Comparison of ENCODE assay signal across 13 cellular contexts in genomic region chr2:64538764-64539433, GRCh38. TPM values are rescaled to one million over a fixed set of nuclear protein-coding genes. Genes with fewer than 3 reads are reported as not detected.
A peak's percentile ranks its signal among the peaks of the same experiment; 100 is the strongest.
DNase-seq lines count a peak whose midpoint lies in the region; ATAC-seq, FAIRE-seq and TF ChIP-seq lines count a peak whose summit lies in the region.
"Had no signal": no experiment of that assay in that cellular context is flagged by ENCODE, and none has a peak within 500 bp of the region (broad histone marks: within the 10 kb centered on the region; RNA-seq: fewer than 3 reads in every experiment).

No MANE protein-coding gene starts in this region.

- H3K9me3 Mint-ChIP-seq in endodermal cell = no peaks in the 10 kb centered on the region
- H3K9me3 Mint-ChIP-seq in CD4-positive, alpha-beta memory T cell = no peaks in the 10 kb centered on the region

- no peak overlapping the region for H3K9ac ChIP-seq in endodermal cell (ENCODE audit: extremely low read depth, low read length, poor library complexity, severe bottlenecking)

- no peak for TF ChIP-seq EP300 in transverse colon (IDR thresholded peaks at IDR 0.05; ENCODE audit: low read depth)

- H3K4me1 Mint-ChIP-seq in endodermal cell = peaks cover 10% of the 10 kb centered on the region
- H3K4me1 Mint-ChIP-seq in CD4-positive, alpha-beta memory T cell = peaks cover 55 to 75% (median 65%) of the 10 kb centered on the region in 4 donors

- TF ChIP-seq POLR2A in GM12892 (IDR thresholded peaks at IDR 0.05; ENCODE audit: low read depth, low read length) (no peak), lower leg skin (IDR thresholded peaks at IDR 0.05) (no peak), transverse colon (IDR thresholded peaks at IDR 0.05) (no peak)

- in situ Hi-C loops in transverse colon (cut with MboI; ENCODE audit: low pct_ligation_motif_present in 1 of 4, low pct_unique_long_range_greater_than_20kb in 1 of 4, low sequenced_read_pairs in 3 of 4) = no loop called here

- peak; percentile 41 for ATAC-seq in GM19397 (IDR thresholded peaks at IDR 0.05; ENCODE audit: unreplicated experiment)
- ATAC-seq in HG03045 (IDR thresholded peaks at IDR 0.05; ENCODE audit: unreplicated experiment) = peak; percentile 65
- ATAC-seq: HCT116 had no signal

- peak; percentile 27 for FAIRE-seq in GM12892 (lab: Jason Lieb, UNC)

- H3K27ac ChIP-seq in endodermal cell (ENCODE audit: low read depth, low read length) (no peak overlapping the region), transverse colon (no peak overlapping the region)
- H3K27ac ChIP-seq in CD4-positive, alpha-beta memory T cell (ENCODE audit: low read depth, low read length) = no peak overlapping the region

- TF ChIP-seq CTCF in endodermal cell (conservative IDR thresholded peaks at IDR 0.05) = no peak
- TF ChIP-seq CTCF in lower leg skin (IDR thresholded peaks at IDR 0.05) = no peak
- TF ChIP-seq CTCF in transverse colon (IDR thresholded peaks at IDR 0.05) = no peak

- H3K36me3 ChIP-seq in endodermal cell (ENCODE audit: control insufficient read depth, insufficient read depth, low read length) (no peaks in the 10 kb centered on the region), transverse colon (no peaks in the 10 kb centered on the region)
- H3K36me3 ChIP-seq in CD4-positive, alpha-beta memory T cell (ENCODE audit: insufficient read depth, low read length) = no peaks in the 10 kb centered on the region

- H3K9me3 ChIP-seq in endodermal cell (ENCODE audit: control insufficient read depth, low read length) = no peaks in the 10 kb centered on the region
- no peaks in the 10 kb centered on the region for H3K9me3 ChIP-seq in CD4-positive, alpha-beta memory T cell (ENCODE audit: control insufficient read depth in 1 of 2, low read length in 2 of 2)
- no peaks in the 10 kb centered on the region for H3K9me3 ChIP-seq in transverse colon

- H3K27ac Mint-ChIP-seq in endodermal cell = peak overlapping the region; percentile 16
- H3K27ac Mint-ChIP-seq in CD4-positive, alpha-beta memory T cell = no peak overlapping the region

- no peaks in the 10 kb centered on the region for H3K36me3 Mint-ChIP-seq in endodermal cell (ENCODE audit: low read depth)
- peaks cover 3% of the 10 kb centered on the region in 2 donors for H3K36me3 Mint-ChIP-seq in CD4-positive, alpha-beta memory T cell

- H3K4me3 Mint-ChIP-seq in endodermal cell = no peak overlapping the region
- H3K4me3 Mint-ChIP-seq in CD4-positive, alpha-beta memory T cell = peak overlapping the region in 4 of 8 donors; percentile 5 to 49 (median 15)

- POLR2A ChIA-PET in CD4-positive, alpha-beta memory T cell (lab: Charles Lee; ENCODE audit: partially characterized antibody) = interaction anchor here (0.6 to 1.8 kb wide), 4 partner anchors 13 to 689 kb away, joined by 3 to 9 read pairs (median 4); partner anchors contain the start of genes ACTR2 and AFTPH

- no peaks in the 10 kb centered on the region for H3K4me1 ChIP-seq in endodermal cell (ENCODE audit: control insufficient read depth, insufficient read depth, low read length)
- H3K4me1 ChIP-seq in CD4-positive, alpha-beta memory T cell (ENCODE audit: insufficient read depth, low read length) = peaks cover 61% of the 10 kb centered on the region
- peaks cover 2 to 37% (median 15%) of the 10 kb centered on the region in 4 donors for H3K4me1 ChIP-seq in transverse colon

- no peaks in the 10 kb centered on the region for H3K27me3 Mint-ChIP-seq in endodermal cell (ENCODE audit: insufficient read depth)
- H3K27me3 Mint-ChIP-seq in CD4-positive, alpha-beta memory T cell = no peaks in the 10 kb centered on the region

- H3K27me3 ChIP-seq in endodermal cell (ENCODE audit: control insufficient read depth, insufficient read depth, low read length, poor library complexity, severe bottlenecking) = no peaks in the 10 kb centered on the region
- H3K27me3 ChIP-seq in CD4-positive, alpha-beta memory T cell (ENCODE audit: insufficient read depth, low read length) = no peaks in the 10 kb centered on the region
- H3K27me3 ChIP-seq in transverse colon = no peaks in the 10 kb centered on the region

- WGBS in endodermal cell (ENCODE audit: insufficient coverage in 1 of 2, insufficient read length in 1 of 2), 2 experiments = 80 to 81% methylated on average over 2 to 3 of the region's 3 CpGs
- WGBS in lower leg skin, 2 donors = 73 to 83% methylated on average over 3 of the region's 3 CpGs
- 61 to 69% methylated on average over 3 of the region's 3 CpGs for WGBS in transverse colon (ENCODE audit: low coverage in 1 of 2), 2 donors

- intact Hi-C loops in CD4-positive, alpha-beta memory T cell (cut with micrococcal nuclease) = no loop called here
- intact Hi-C loops in lower leg skin (cut with DNase I; ENCODE audit: low total_unique reads) = no loop called here
- intact Hi-C loops in transverse colon (cut with DNase I; ENCODE audit: low total_unique reads) = no loop called here

- CTCF ChIA-PET in CD4-positive, alpha-beta memory T cell (lab: Charles Lee; ENCODE audit: partially characterized antibody) = interaction anchor here (1.4 kb wide), 1 partner anchor 108 kb away, joined by 3 read pairs; no protein-coding TSS in a partner anchor

- DNase-seq in GM12892 (ENCODE audit: insufficient read length) (no peak), endodermal cell (no peak), lower leg skin (ENCODE audit: low spot score in 2 of 2) (no peak), transverse colon (no peak), A172 (ENCODE audit: low spot score) (no peak)
- no peak for DNase-seq in CD4-positive, alpha-beta memory T cell
- DNase-seq: caudate nucleus; kidney glomerular epithelial cell; NCI-H1436; stimulated activated CD4-positive, alpha-beta T cell treated with anti-CD3 and anti-CD28 coated beads, Interleukin-1b, Interleukin-23, amount 100 ng/mL, for 48 hours had no signal

- H3K4me3 ChIP-seq in endodermal cell (ENCODE audit: low read length) (no peak overlapping the region), lower leg skin (ENCODE audit: low read depth, poor library complexity, severe bottlenecking) (no peak overlapping the region), transverse colon (no peak overlapping the region)
- H3K4me3 ChIP-seq in CD4-positive, alpha-beta memory T cell (ENCODE audit: low read length in 2 of 2) = no peak overlapping the region

RNA-seq across cellular contexts. Expression of gene AFTPH, which starts 14.8 kb away (rescaled TPM):
- 55.8 TPM for polyA plus RNA-seq in GM12892 (2012; ENCODE audit: missing spikeins)
- total RNA-seq in endodermal cell (10 to 100 TPM; 13.7 to 21.5 TPM), lower leg skin (10 to 100 TPM; 46.4 to 53.8 (median 49.6) TPM), transverse colon (100 to 1,000 TPM in 1 of 4 donors, 10 to 100 TPM in 3; 42.3 to 123 (median 70.2) TPM)
- polyA plus RNA-seq in endodermal cell (2013, experiment 1 of 2) = 20.9 TPM
- polyA plus RNA-seq in endodermal cell (2013, experiment 2 of 2) = 17.0 TPM
- total RNA-seq in CD4-positive, alpha-beta memory T cell = 10 to 100 TPM; 48.3 to 48.9 TPM
- polyA plus RNA-seq in CD4-positive, alpha-beta memory T cell = 10 to 100 TPM; 22.8 to 29.0 TPM
- 24.1 and 30.6 TPM in 2 replicates for total RNA-seq in A172 (2014; rRNA removed; shearing (Covaris generic))
